2 cellular contexts compared by ENCODE assay signal in the genomic region with DNA sequence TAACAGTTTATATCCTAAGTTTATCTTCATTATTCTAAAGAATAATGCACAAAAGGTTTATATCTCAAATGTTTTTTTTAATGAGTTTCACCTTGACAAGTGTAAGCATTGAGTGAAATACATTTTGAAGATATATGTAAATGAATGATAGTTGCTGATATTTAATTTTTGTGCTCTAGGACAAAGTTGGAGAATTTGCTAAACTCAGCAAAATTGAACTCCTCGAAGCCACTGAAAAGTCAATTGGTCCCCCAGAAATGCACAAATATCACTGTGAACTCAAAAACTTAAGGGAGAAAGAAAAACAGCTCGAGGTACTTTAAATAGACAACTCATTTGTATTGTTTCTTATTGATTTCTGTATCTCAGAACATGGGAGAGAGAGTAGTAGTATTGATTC.
A peak's percentile ranks its signal among the peaks of the same experiment; 100 is the strongest.
TF ChIP-seq lines count a peak whose summit lies in the region.

No MANE protein-coding gene starts in this region.

TF ChIP-seq in A549, 52 proteins besides CTCF, POLR2A, EP300 and RAD21:
- TF ChIP-seq FOXS1 (CRISPR knock-in tag; IDR thresholded peaks at IDR 0.05) (no peak), MAFK (IDR thresholded peaks at IDR 0.05; ENCODE audit: partially characterized antibody) (peak; percentile 79), FOSB (CRISPR knock-in tag; IDR thresholded peaks at IDR 0.05) (no peak)

TF ChIP-seq in H1, 55 proteins besides CTCF, POLR2A, EP300 and RAD21:
- peak; percentile 8; the same call in 1 of the 2 replicates for TF ChIP-seq MAFK (IDR thresholded peaks at IDR 0.05; ENCODE audit: low read depth, low read length)
- TF ChIP-seq EGR1 (IDR thresholded peaks at IDR 0.05; ENCODE audit: borderline replicate concordance, low read depth, low read length), result no peak
- no peak for TF ChIP-seq PHF8 (conservative IDR thresholded peaks at IDR 0.05; ENCODE audit: low read depth, low read length)
